ENCODE assay signal across 8 cellular contexts in the genomic region with DNA sequence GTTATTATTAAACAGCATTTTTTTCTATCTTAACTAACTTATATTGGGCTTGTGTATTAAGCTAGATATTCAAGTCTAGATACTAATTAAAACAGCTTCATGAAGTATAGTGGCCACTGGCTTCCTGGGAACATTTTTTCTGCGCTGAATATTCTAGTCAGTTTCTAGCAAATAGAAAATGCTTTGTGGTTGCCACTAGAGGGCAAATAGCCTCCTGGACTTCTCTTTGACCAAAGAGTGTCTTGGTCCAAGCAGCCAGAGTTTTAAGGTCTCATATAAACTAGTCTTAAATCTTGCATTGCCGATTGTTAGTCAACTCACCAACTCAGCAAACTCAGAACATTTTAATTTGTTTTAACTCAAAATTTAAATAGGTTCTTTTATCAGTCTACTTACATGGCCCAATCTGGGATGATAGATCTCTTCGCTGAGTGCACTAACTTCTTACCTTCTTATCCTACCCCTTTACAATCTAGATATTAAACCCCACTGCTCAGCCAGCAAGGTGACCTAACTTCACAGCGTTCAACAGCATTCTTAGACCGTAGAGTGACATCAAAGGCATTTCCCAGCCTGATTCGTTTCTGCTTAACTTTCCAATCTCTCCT. TPM values are rescaled to one million over a fixed set of nuclear protein-coding genes. Genes with fewer than 3 reads are reported as not detected.
DNase-seq lines count a peak whose midpoint lies in the region; ATAC-seq and TF ChIP-seq lines count a peak whose summit lies in the region.

No MANE protein-coding gene starts in this region.

- H3K79me2 ChIP-seq in neural cell (replicated peaks; ENCODE audit: insufficient read depth, low read length), result no peaks in the 10 kb centered on the region

- no peak overlapping the region for H3K27ac ChIP-seq in neural cell (ENCODE audit: low read length)

- no peak overlapping the region for H3K27ac Mint-ChIP-seq in activated CD8-positive, alpha-beta T cell treated with anti-CD3 and anti-CD28 coated beads, Interleukin-2, amount 10 ng/mL, durations not matched to agents 7 days and 5 days
- H3K27ac Mint-ChIP-seq in activated naive CD4-positive, alpha-beta T cell treated with anti-CD3 and anti-CD28 coated beads for 36 hours, result no peak overlapping the region

- no peaks in the 10 kb centered on the region for H3K4me1 Mint-ChIP-seq in activated CD8-positive, alpha-beta T cell treated with anti-CD3 and anti-CD28 coated beads, Interleukin-2, amount 10 ng/mL, durations not matched to agents 7 days and 5 days (ENCODE audit: low read depth)
- H3K4me1 Mint-ChIP-seq in activated naive CD4-positive, alpha-beta T cell treated with anti-CD3 and anti-CD28 coated beads for 36 hours (ENCODE audit: low read depth), result no peaks in the 10 kb centered on the region

- H3F3A ChIP-seq in neural cell (ENCODE audit: insufficient read depth, low read length, poor library complexity, severe bottlenecking), result no peaks in the 10 kb centered on the region

- peak; percentile 46 for TF ChIP-seq CTCF in GM12873 (IDR thresholded peaks at IDR 0.05; ENCODE audit: insufficient read depth, low read depth, low read length, missing control alignments)
- TF ChIP-seq CTCF in neural cell (IDR thresholded peaks at IDR 0.05; ENCODE audit: poor library complexity, severe bottlenecking), result peak; percentile 47

- H3K27me3 ChIP-seq in neural cell (ENCODE audit: insufficient read depth, low read depth, low read length), result no peaks in the 10 kb centered on the region

- no peaks in the 10 kb centered on the region for H3K27me3 Mint-ChIP-seq in activated CD8-positive, alpha-beta T cell treated with anti-CD3 and anti-CD28 coated beads, Interleukin-2, amount 10 ng/mL, durations not matched to agents 7 days and 5 days (ENCODE audit: low read depth)
- H3K27me3 Mint-ChIP-seq in activated naive CD4-positive, alpha-beta T cell treated with anti-CD3 and anti-CD28 coated beads for 36 hours (ENCODE audit: low read depth), result peaks cover 10% of the 10 kb centered on the region

- H3K9me3 ChIP-seq in neural cell (ENCODE audit: low read length), result no peaks in the 10 kb centered on the region

- no peak for TF ChIP-seq EP300 in neural cell (conservative IDR thresholded peaks at IDR 0.05; ENCODE audit: poor library complexity, severe bottlenecking)

- DNase-seq in NAMALWA (ENCODE audit: low spot score), result peak; percentile 45
- peak; percentile 47 for DNase-seq in dermis blood vessel endothelial cell
- DNase-seq in T-helper 2 cell, result no peak
- no peak for DNase-seq in ureter (ENCODE audit: low spot score)
- DNase-seq in activated CD8-positive, alpha-beta T cell treated with anti-CD3 and anti-CD28 coated beads, Interleukin-2, amount 10 ng/mL, durations not matched to agents 7 days and 5 days, result no peak
- no peak for DNase-seq in activated naive CD4-positive, alpha-beta T cell treated with anti-CD3 and anti-CD28 coated beads for 36 hours

- no peak overlapping the region for H3K4me3 ChIP-seq in neural cell (ENCODE audit: low read length)

- ATAC-seq in activated CD8-positive, alpha-beta T cell treated with anti-CD3 and anti-CD28 coated beads, Interleukin-2, amount 10 ng/mL, durations not matched to agents 7 days and 5 days, result no peak

- H4K20me1 ChIP-seq in neural cell (ENCODE audit: insufficient read depth), result no peaks in the 10 kb centered on the region

- H3K36me3 Mint-ChIP-seq in activated CD8-positive, alpha-beta T cell treated with anti-CD3 and anti-CD28 coated beads, Interleukin-2, amount 10 ng/mL, durations not matched to agents 7 days and 5 days (ENCODE audit: low read depth), result no peaks in the 10 kb centered on the region
- H3K36me3 Mint-ChIP-seq in activated naive CD4-positive, alpha-beta T cell treated with anti-CD3 and anti-CD28 coated beads for 36 hours (ENCODE audit: low read depth), result no peaks in the 10 kb centered on the region

- no peak overlapping the region for H2AFZ ChIP-seq in neural cell (ENCODE audit: low read depth, low read length)

- H3K9me2 ChIP-seq in neural cell (ENCODE audit: insufficient read depth, low read length), result no peaks in the 10 kb centered on the region

- H3K9ac ChIP-seq in neural cell (ENCODE audit: low read length), result no peak overlapping the region

- H3K36me3 ChIP-seq in neural cell (ENCODE audit: insufficient read depth, low read length), result no peaks in the 10 kb centered on the region

- CTCF ChIA-PET in activated CD8-positive, alpha-beta T cell treated with anti-CD3 and anti-CD28 coated beads, Interleukin-2, amount 10 ng/mL, durations not matched to agents 7 days and 5 days (lab: Charles Lee), result no interaction called here
- CTCF ChIA-PET in activated naive CD4-positive, alpha-beta T cell treated with anti-CD3 and anti-CD28 coated beads for 36 hours (lab: Charles Lee), result no interaction called here

- H3K4me3 Mint-ChIP-seq in activated CD8-positive, alpha-beta T cell treated with anti-CD3 and anti-CD28 coated beads, Interleukin-2, amount 10 ng/mL, durations not matched to agents 7 days and 5 days, result no peak overlapping the region
- H3K4me3 Mint-ChIP-seq in activated naive CD4-positive, alpha-beta T cell treated with anti-CD3 and anti-CD28 coated beads for 36 hours, result no peak overlapping the region

- TF ChIP-seq RAD21 in neural cell (conservative IDR thresholded peaks at IDR 0.05), result peak; percentile 18

- intact Hi-C loops in activated naive CD4-positive, alpha-beta T cell treated with anti-CD3 and anti-CD28 coated beads for 36 hours (cut with micrococcal nuclease), result no loop called here

- no peak overlapping the region for H3K4me2 ChIP-seq in neural cell (ENCODE audit: low read length)

- POLR2A ChIA-PET in activated CD8-positive, alpha-beta T cell treated with anti-CD3 and anti-CD28 coated beads, Interleukin-2, amount 10 ng/mL, durations not matched to agents 7 days and 5 days (lab: Charles Lee), result no interaction called here

- H3K9me3 Mint-ChIP-seq in activated CD8-positive, alpha-beta T cell treated with anti-CD3 and anti-CD28 coated beads, Interleukin-2, amount 10 ng/mL, durations not matched to agents 7 days and 5 days (ENCODE audit: insufficient read depth), result no peaks in the 10 kb centered on the region
- H3K9me3 Mint-ChIP-seq in activated naive CD4-positive, alpha-beta T cell treated with anti-CD3 and anti-CD28 coated beads for 36 hours, result peaks cover 2% of the 10 kb centered on the region

TF ChIP-seq in neural cell, 6 proteins besides CTCF, POLR2A, EP300 and RAD21:
- TF ChIP-seq MXI1 (conservative IDR thresholded peaks at IDR 0.05; ENCODE audit: poor library complexity, severe bottlenecking) (no peak), POLR2AphosphoS5 (IDR thresholded peaks at IDR 0.05) (no peak), TAF1 (IDR thresholded peaks at IDR 0.05; ENCODE audit: low read depth) (no peak), SMC3 (conservative IDR thresholded peaks at IDR 0.05; ENCODE audit: poor library complexity) (no peak), EZH2 (IDR thresholded peaks at IDR 0.05; ENCODE audit: borderline replicate concordance, insufficient read depth, low read length, poor library complexity, severe bottlenecking) (no peak)

RNA-seq across cellular contexts. Expression of a gene that starts 24.6 kb away (rescaled TPM):
- total RNA-seq in dermis blood vessel endothelial cell, result 0.09 and 0.85 TPM in 2 replicates
- 422 and 506 TPM in 2 replicates for polyA plus RNA-seq in neural cell
- polyA minus RNA-seq in neural cell, result 731 and 876 TPM in 2 replicates
- total RNA-seq in ureter, result 32.5 TPM
- not detected for total RNA-seq in activated CD8-positive, alpha-beta T cell treated with anti-CD3 and anti-CD28 coated beads, Interleukin-2, amount 10 ng/mL, durations not matched to agents 7 days and 5 days
- total RNA-seq in activated naive CD4-positive, alpha-beta T cell treated with anti-CD3 and anti-CD28 coated beads for 36 hours, result not detected

Comparison
In these comparisons a context has a peak if more than half of its experiments do, and no peak if none do; other contexts are left out.
1. DNase-seq: peak in NAMALWA (single experiment) and dermis blood vessel endothelial cell (single experiment); none in T-helper 2 cell (0 of 5), ureter (single experiment), activated CD8-positive, alpha-beta T cell treated with anti-CD3 and anti-CD28 coated beads, Interleukin-2, amount 10 ng/mL, durations not matched to agents 7 days and 5 days (single experiment) and activated naive CD4-positive, alpha-beta T cell treated with anti-CD3 and anti-CD28 coated beads for 36 hours (single experiment).
2. RNA of a gene that starts 24.6 kb away (total RNA-seq): 32.5 TPM in ureter (single experiment); 0.09 to 0.85 TPM in dermis blood vessel endothelial cell, not detected in activated CD8-positive, alpha-beta T cell treated with anti-CD3 and anti-CD28 coated beads, Interleukin-2, amount 10 ng/mL, durations not matched to agents 7 days and 5 days and not detected in activated naive CD4-positive, alpha-beta T cell treated with anti-CD3 and anti-CD28 coated beads for 36 hours; every median in the first group is over 10 times any median in the second.